Comparison of ENCODE assay signal across 32 cellular contexts in the genomic region with DNA sequence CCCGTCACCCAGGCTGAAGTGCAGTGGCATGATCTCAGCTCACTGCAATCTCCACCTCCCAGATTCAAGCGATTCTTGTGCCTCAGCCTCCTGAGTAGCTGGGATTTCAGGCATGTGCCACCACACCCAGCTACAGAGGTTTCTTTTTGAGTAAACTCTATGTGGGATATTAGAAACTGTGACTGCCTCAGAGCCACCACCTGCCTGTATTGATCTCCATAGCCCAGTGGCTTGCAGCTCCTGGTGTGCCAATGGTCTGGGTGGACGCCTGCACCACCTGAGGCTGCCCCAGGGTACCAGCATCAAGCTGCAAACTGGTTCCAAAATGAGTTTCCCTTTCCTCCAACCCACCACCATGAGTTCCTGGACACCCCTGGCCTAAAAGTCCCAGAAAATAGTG.
"Had no signal": no experiment of that assay in that cellular context is flagged by ENCODE, and none has a peak within 500 bp of the region (broad histone marks: within the 10 kb centered on the region; RNA-seq: fewer than 3 reads in every experiment).

No MANE protein-coding gene starts in this region.

- H3K4me3 ChIP-seq: ascending aorta, cardiac muscle cell, MG63, SK-N-MC had no signal

- H3K27ac ChIP-seq: ascending aorta, cardiac muscle cell, RWPE1, SK-N-MC had no signal

- H3K36me3 Mint-ChIP-seq: activated naive CD4-positive, alpha-beta T cell treated with anti-CD3 and anti-CD28 coated beads, Interleukin-2, amount 50 U/mL, for 24 hours; activated naive CD8-positive, alpha-beta T cell treated with anti-CD3 and anti-CD28 coated beads, Interleukin-2, amount 10 ng/mL, durations not matched to agents 7 days and 5 days had no signal

- H3K36me3 ChIP-seq: ascending aorta, cardiac muscle cell, MG63 had no signal

- H3K4me1 Mint-ChIP-seq: activated naive CD4-positive, alpha-beta T cell treated with anti-CD3 and anti-CD28 coated beads, Interleukin-2, amount 50 U/mL, for 24 hours; central memory CD8-positive, alpha-beta T cell had no signal

- ATAC-seq: activated CD8-positive, alpha-beta T cell treated with anti-CD3 and anti-CD28 coated beads for 36 hours; PC-3 had no signal

- H3K9me3 ChIP-seq: ascending aorta, MG63 had no signal

- H3K27me3 ChIP-seq: ascending aorta, cardiac muscle cell, MG63 had no signal

- DNase-seq: activated CD4-positive, alpha-beta T cell treated with anti-CD3 and anti-CD28 coated beads, Interleukin-2, amount 10 ng/mL, durations not matched to agents 24 days and 14 days; activated CD4-positive, alpha-beta T cell treated with anti-CD3 and anti-CD28 coated beads, Interleukin-2, amount 50 U/mL, for 4 hours; activated CD8-positive, alpha-beta T cell treated with anti-CD3 and anti-CD28 coated beads for 36 hours; activated gamma-delta T cell; activated naive CD4-positive, alpha-beta T cell treated with Interleukin-2 at 50 U/mL for 16 hours; activated naive CD8-positive, alpha-beta T cell treated with anti-CD3 and anti-CD28 coated beads, Interleukin-2, amount 10 ng/mL, durations not matched to agents 7 days and 5 days; activated T-cell treated with anti-CD3 and anti-CD28 coated beads, Interleukin-2, amount 50 U/mL, for 1 hour; amygdala; Karpas-422; KBM-7; MG63; NCI-H1048; NCI-H1105 treated with DMSO at 0.1 percent for 48 hours; NCI-H1436; NCI-H1694; NCI-H1930; NCI-H2171; NCI-H510A; NCI-H526; NCI-H748 treated with DMSO at 0.1 percent for 48 hours; NK-92 treated with Interleukin-12 subunit alpha and Interleukin-12 subunit beta, amount 100 ng/mL, for 24 hours; PC-3; Right ventricle myocardium superior had no signal

- H3K9me3 Mint-ChIP-seq: activated CD8-positive, alpha-beta T cell treated with anti-CD3 and anti-CD28 coated beads for 36 hours; activated naive CD4-positive, alpha-beta T cell treated with anti-CD3 and anti-CD28 coated beads, Interleukin-2, amount 50 U/mL, for 24 hours; activated naive CD8-positive, alpha-beta T cell treated with anti-CD3 and anti-CD28 coated beads, Interleukin-2, amount 10 ng/mL, durations not matched to agents 7 days and 5 days; activated T-helper 2 cell treated with anti-CD3 and anti-CD28 coated beads, Interferon-gamma antibody, Interleukin-2, Interleukin-4, amounts not matched to agents 10 μg/mL and 5 μg/mL and 100 μg/mL, durations not matched to agents 14 hours and 24 hours and 36 hours; central memory CD8-positive, alpha-beta T cell; T-helper 1 cell treated with Interleukin-12 subunit alpha and Interleukin-12 subunit beta and Interleukin-4 antibody, amounts not matched to agents 30 μg/mL and 1 μg/mL, for 36 hours; T-helper 2 cell treated with Interferon-gamma antibody and Interleukin-4, amounts not matched to agents 5 μg/mL and 100 μg/mL, for 36 hours had no signal

- H3K4me3 Mint-ChIP-seq: activated CD4-positive, alpha-beta T cell treated with anti-CD3 and anti-CD28 coated beads, Interleukin-2, amount 10 ng/mL, durations not matched to agents 24 days and 14 days; activated CD8-positive, alpha-beta T cell treated with anti-CD3 and anti-CD28 coated beads for 36 hours; activated naive CD4-positive, alpha-beta T cell treated with anti-CD3 and anti-CD28 coated beads, Interleukin-2, amount 50 U/mL, for 24 hours; activated naive CD8-positive, alpha-beta T cell treated with anti-CD3 and anti-CD28 coated beads, Interleukin-2, amount 10 ng/mL, durations not matched to agents 7 days and 5 days; central memory CD8-positive, alpha-beta T cell; T-helper 1 cell treated with Interleukin-12 subunit alpha and Interleukin-12 subunit beta and Interleukin-4 antibody, amounts not matched to agents 30 μg/mL and 1 μg/mL, for 36 hours; T-helper 2 cell treated with Interferon-gamma antibody and Interleukin-4, amounts not matched to agents 5 μg/mL and 100 μg/mL, for 36 hours had no signal
